Comparison of ENCODE assay signal across 24 cellular contexts in the genomic region with DNA sequence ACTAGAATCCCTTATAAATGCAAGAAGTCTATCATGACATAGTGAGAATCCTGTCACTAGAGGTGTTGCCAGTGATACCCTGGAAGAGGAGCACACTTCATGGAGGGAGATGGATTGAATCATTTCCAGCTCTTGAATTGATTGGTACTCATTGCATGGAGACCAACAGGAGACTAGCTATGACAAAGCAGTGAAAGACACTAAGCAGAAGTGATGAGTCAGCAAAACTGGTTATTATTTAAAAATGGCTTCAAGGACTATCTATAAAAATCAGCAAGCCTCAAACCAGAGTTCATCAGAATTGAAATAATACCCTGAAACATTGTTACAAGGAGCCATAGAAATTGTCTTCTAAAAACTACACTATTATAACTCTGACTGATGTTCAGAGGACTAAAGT.
"Had no signal": no experiment of that assay in that cellular context is flagged by ENCODE, and none has a peak within 500 bp of the region (broad histone marks: within the 10 kb centered on the region; RNA-seq: fewer than 3 reads in every experiment).

No MANE protein-coding gene starts in this region.

- H3K4me1 ChIP-seq: right atrium auricular region, stomach, testis, thyroid gland, transverse colon, upper lobe of left lung, vagina had no signal

- H3K9me3 ChIP-seq: left ventricle myocardium inferior, mucosa of descending colon, ovary, right atrium auricular region, stomach, testis, thyroid gland, transverse colon, upper lobe of left lung, vagina had no signal

- ATAC-seq: mucosa of descending colon; naive thymus-derived CD4-positive, alpha-beta T cell; natural killer cell treated with Interleukin-12 subunit alpha and Interleukin-12 subunit beta and Interleukin-15 and Interleukin-18, amount 100 ng/mL, for 72 hours; sciatic nerve; stimulated activated naive B cell treated with anti-CD40 and anti-IgM and Interleukin-4, amounts not matched to agents 10 μg/mL and 1 μg/mL and 100 μg/mL, for 72 hours; stimulated activated naive CD8-positive, alpha-beta T cell treated with anti-CD3 and anti-CD28 coated beads, Interleukin-15, Interleukin-2, amounts not matched to agents 100 U/mL and 50 U/mL, for 24 hours had no signal

- DNase-seq: islet precursor cell; left ventricle myocardium inferior; mesendoderm; midbrain; mucosa of descending colon; naive thymus-derived CD4-positive, alpha-beta T cell; ovary; stimulated activated CD4-positive, alpha-beta T cell treated with anti-CD3 and anti-CD28 coated beads, Interleukin-12 subunit alpha, Interleukin-12 subunit beta, amount 100 ng/mL, for 4 hours; stimulated activated CD4-positive, alpha-beta T cell treated with anti-CD3 and anti-CD28 coated beads, Interleukin-15, amount 100 ng/mL, for 24 hours; stimulated activated CD4-positive, alpha-beta T cell treated with anti-CD3 and anti-CD28 coated beads, Interleukin-2, amount 100 ng/mL, for 24 hours; stimulated activated CD4-positive, alpha-beta T cell treated with anti-CD3 and anti-CD28 coated beads, Interleukin-4, amount 100 ng/mL, for 1 hour; stimulated activated naive B cell treated with anti-CD40 and anti-IgM and Interleukin-4, amounts not matched to agents 10 μg/mL and 1 μg/mL and 100 μg/mL, for 72 hours; stimulated activated naive CD8-positive, alpha-beta T cell treated with anti-CD3 and anti-CD28 coated beads, Interleukin-15, Interleukin-2, amounts not matched to agents 100 U/mL and 50 U/mL, for 24 hours; stomach; testis; thyroid gland; transverse colon; upper lobe of left lung had no signal

- H3K4me3 ChIP-seq: left ventricle myocardium inferior, lung, mucosa of descending colon, ovary, right atrium auricular region, skin epidermis, stomach, testis, thyroid gland, transverse colon, upper lobe of left lung, vagina had no signal

- H3K27ac ChIP-seq: left ventricle myocardium inferior, ovary, right atrium auricular region, skin epidermis, stomach, testis, thyroid gland, transverse colon, upper lobe of left lung, vagina had no signal

- H3K36me3 ChIP-seq: left ventricle myocardium inferior, ovary, right atrium auricular region, stomach, thyroid gland, transverse colon, upper lobe of left lung, vagina had no signal

- H3K27me3 ChIP-seq: ovary, right atrium auricular region, stomach, testis, thyroid gland, transverse colon, upper lobe of left lung, vagina had no signal
